In the genomic region with DNA sequence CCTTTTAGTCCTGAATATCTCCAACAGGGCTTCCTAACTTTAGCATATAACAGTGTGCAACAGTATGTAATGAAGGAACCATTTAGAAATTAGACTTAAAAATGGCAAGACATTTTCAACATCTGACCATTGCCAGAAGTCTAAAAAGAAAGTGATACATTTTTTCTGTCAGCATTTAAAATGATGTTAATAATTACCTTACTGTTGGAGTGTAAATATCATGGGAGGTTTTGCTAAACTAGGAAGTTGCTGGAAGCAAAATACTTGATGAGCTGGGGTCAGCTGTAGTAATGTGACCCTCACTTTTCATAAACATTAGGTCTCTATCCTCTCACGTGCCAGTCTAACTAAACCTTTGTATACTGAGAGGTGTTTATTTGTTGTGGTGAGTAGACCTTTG, we compare ENCODE assay signal across 18 cellular contexts.
DNase-seq lines count a peak whose midpoint lies in the region; ATAC-seq, FAIRE-seq and TF ChIP-seq lines count a peak whose summit lies in the region.
"Had no signal": no experiment of that assay in that cellular context is flagged by ENCODE, and none has a peak within 500 bp of the region (broad histone marks: within the 10 kb centered on the region; RNA-seq: fewer than 3 reads in every experiment).

No MANE protein-coding gene starts in this region.

- no peak overlapping the region for H3K4me3 Mint-ChIP-seq in nephron
- no peak overlapping the region for H3K4me3 Mint-ChIP-seq in activated CD4-positive, alpha-beta memory T cell treated with anti-CD3 and anti-CD28 coated beads for 36 hours
- H3K4me3 Mint-ChIP-seq: B cell; CD4-positive, alpha-beta T cell; GM23338 had no signal

- H3K79me2 ChIP-seq in GM12878 (ENCODE audit: control insufficient read depth, insufficient read depth, low read length), result no peaks in the 10 kb centered on the region

- no peak overlapping the region for H3K4me3 ChIP-seq in GM12878
- H3K4me3 ChIP-seq: GM23338 had no signal

- FAIRE-seq in GM12878 (lab: Jason Lieb, UNC), result no peak
- FAIRE-seq: A204.1, G401.6, GM12892, HepG2, HTR-8/SVneo had no signal

- BruUV-seq in GM12878 (replicated peaks; lab: Mats Ljungman, UMichigan), result no TSS peak

- RAD21 ChIA-PET in GM12878 (lab: Charles Lee; ENCODE audit: unreplicated experiment), result interaction anchor here (1.0 to 1.4 kb wide), 2 partner anchors 41 to 42 kb away, joined by 3 read pairs; no protein-coding TSS in a partner anchor

- no peak overlapping the region for H3K9ac ChIP-seq in GM12878 (ENCODE audit: control insufficient read depth, insufficient read depth, low read length)

- ATAC-seq in GM19025 (IDR thresholded peaks at IDR 0.05; ENCODE audit: low read depth, unreplicated experiment) (peak; percentile 56), GM12878 (peak; percentile 27; the same call in 1 of the 3 replicates), left lobe of liver (no peak)
- ATAC-seq: GM23338, HepG2 had no signal

- POLR2A ChIA-PET in GM12878 (lab: Charles Lee), result interaction anchor here (1.0 to 1.6 kb wide), 3 partner anchors 12 to 27 kb away, joined by 3 to 4 read pairs (median 3); no protein-coding TSS in a partner anchor
- POLR2A ChIA-PET in activated CD4-positive, alpha-beta memory T cell treated with anti-CD3 and anti-CD28 coated beads for 36 hours (lab: Charles Lee), result no interaction called here

- SMC1A ChIA-PET in GM12878 (lab: Charles Lee; ENCODE audit: uncharacterized antibody, unreplicated experiment), result interaction anchor here (0.7 to 2.8 kb wide), 9 partner anchors 10 to 42 kb away, joined by 3 to 15 read pairs (median 4); no protein-coding TSS in a partner anchor

- in situ Hi-C loops in GM12878 (cut with MboI), result no loop called here

- peaks cover 16% of the 10 kb centered on the region for H3K36me3 Mint-ChIP-seq in nephron (ENCODE audit: low read depth)
- no peaks in the 10 kb centered on the region for H3K36me3 Mint-ChIP-seq in activated CD4-positive, alpha-beta memory T cell treated with anti-CD3 and anti-CD28 coated beads for 36 hours

- CTCF ChIA-PET in GM12878 (lab: Yijun Ruan, JAX), result interaction anchor here (0.9 to 2.1 kb wide), 2 partner anchors 29 to 41 kb away, joined by 3 to 7 read pairs; no protein-coding TSS in a partner anchor
- CTCF ChIA-PET in activated CD4-positive, alpha-beta memory T cell treated with anti-CD3 and anti-CD28 coated beads for 36 hours (lab: Charles Lee), result no interaction called here

- peaks cover 33% of the 10 kb centered on the region for H3K4me1 Mint-ChIP-seq in nephron
- no peaks in the 10 kb centered on the region for H3K4me1 Mint-ChIP-seq in activated CD4-positive, alpha-beta memory T cell treated with anti-CD3 and anti-CD28 coated beads for 36 hours (ENCODE audit: low read depth)
- H3K4me1 Mint-ChIP-seq: B cell, GM23338 had no signal

- H3K4me2 ChIP-seq in GM12878 (ENCODE audit: control insufficient read depth, insufficient read depth), result no peak overlapping the region
- H3K4me2 ChIP-seq: GM23338 had no signal

- H3K9me3 ChIP-seq in GM12878 (replicated peaks; ENCODE audit: control insufficient read depth, insufficient read depth, low read length), result peaks cover 2% of the 10 kb centered on the region; the same call in 2 of the 3 replicates

- H3K4me1 ChIP-seq in GM12878 (ENCODE audit: control insufficient read depth, insufficient read depth, low read length), result no peaks in the 10 kb centered on the region

- no peak for TF ChIP-seq POLR2A in GM12878 (IDR thresholded peaks at IDR 0.05; ENCODE audit: low read depth, low read length)

- H3K27me3 Mint-ChIP-seq in nephron (ENCODE audit: low read depth), result peaks cover 4% of the 10 kb centered on the region
- H3K27me3 Mint-ChIP-seq in activated CD4-positive, alpha-beta memory T cell treated with anti-CD3 and anti-CD28 coated beads for 36 hours, result no peaks in the 10 kb centered on the region
- H3K27me3 Mint-ChIP-seq: CD4-positive, alpha-beta T cell had no signal

- no peaks in the 10 kb centered on the region for H3K9me3 Mint-ChIP-seq in nephron
- peaks cover 7% of the 10 kb centered on the region for H3K9me3 Mint-ChIP-seq in activated CD4-positive, alpha-beta memory T cell treated with anti-CD3 and anti-CD28 coated beads for 36 hours
- H3K9me3 Mint-ChIP-seq: CD4-positive, alpha-beta T cell; GM23338 had no signal

- intact Hi-C loops in GM12878 (cut with micrococcal nuclease; ENCODE audit: unreplicated experiment), result no loop called here
- intact Hi-C loops in activated CD4-positive, alpha-beta memory T cell treated with anti-CD3 and anti-CD28 coated beads for 36 hours (cut with micrococcal nuclease), result no loop called here

- H3K27ac ChIP-seq in GM12878 (ENCODE audit: control insufficient read depth, insufficient read depth), result no peak overlapping the region

- DNase-seq in GM12878 (ENCODE audit: low read depth, low spot score), result no peak
- DNase-seq in effector CD8-positive, alpha-beta T cell (lab: John Stamatoyannopoulos, UW), result no peak
- no peak for DNase-seq in left lobe of liver (ENCODE audit: low spot score)
- no peak for DNase-seq in activated CD4-positive, alpha-beta memory T cell treated with anti-CD3 and anti-CD28 coated beads for 36 hours
- no peak for DNase-seq in EL
- DNase-seq: C1 segment of cervical spinal cord; CD4-positive, alpha-beta T cell; DMS79; H7 had no signal

- H3K27me3 ChIP-seq in GM12878 (replicated peaks in 1 of 2; ENCODE audit: control insufficient read depth in 2 of 2, insufficient read depth in 2 of 2, low read length in 1 of 2), result no peaks in the 10 kb centered on the region

- no peak for TF ChIP-seq CTCF in GM12878 (IDR thresholded peaks at IDR 0.05 in 2 of 3, conservative IDR thresholded peaks at IDR 0.05 in 1 of 3; ENCODE audit: control insufficient read depth in 2 of 3, extremely low read depth in 1 of 3, insufficient read depth in 1 of 3, low read depth in 3 of 3, low read length in 3 of 3)
- TF ChIP-seq CTCF in nephron (IDR thresholded peaks at IDR 0.05; ENCODE audit: unreplicated experiment in 3 of 3), result no peak

- no peak for TF ChIP-seq EP300 in GM12878 (IDR thresholded peaks at IDR 0.05; ENCODE audit: borderline replicate concordance in 1 of 2, control insufficient read depth in 1 of 2, low read depth in 2 of 2, low read length in 2 of 2)

- WGBS in GM12878 (ENCODE audit: insufficient coverage, insufficient replicate concordance, low lambda C conversion rate, missing lambda C conversion rate), result 76% methylated on average over 1 of the region's 1 CpG

- H2AFZ ChIP-seq in GM12878 (ENCODE audit: control insufficient read depth, low read depth, low read length), result no peak overlapping the region
- H2AFZ ChIP-seq: GM23338 had no signal

- peaks cover 0 to 2% of the 10 kb centered on the region in 2 experiments; a peak in 1 of 4 replicates for H3K36me3 ChIP-seq in GM12878 (ENCODE audit: control insufficient read depth in 2 of 2, insufficient read depth in 2 of 2, low read length in 1 of 2)

- H3K27ac Mint-ChIP-seq in nephron, result peak overlapping the region in 2 of 3 experiments; percentile 3
- H3K27ac Mint-ChIP-seq in activated CD4-positive, alpha-beta memory T cell treated with anti-CD3 and anti-CD28 coated beads for 36 hours, result no peak overlapping the region
- H3K27ac Mint-ChIP-seq: B cell; CD4-positive, alpha-beta T cell; GM23338 had no signal

- no peaks in the 10 kb centered on the region for H4K20me1 ChIP-seq in GM12878 (ENCODE audit: control insufficient read depth, insufficient read depth)

- TF ChIP-seq RAD21 in GM12878 (IDR thresholded peaks at IDR 0.05; ENCODE audit: insufficient read depth, low read depth, low read length), result no peak

TF ChIP-seq in GM12878, 131 proteins besides CTCF, POLR2A, EP300 and RAD21 (continues in another document):
- TF ChIP-seq, protein P1, sequence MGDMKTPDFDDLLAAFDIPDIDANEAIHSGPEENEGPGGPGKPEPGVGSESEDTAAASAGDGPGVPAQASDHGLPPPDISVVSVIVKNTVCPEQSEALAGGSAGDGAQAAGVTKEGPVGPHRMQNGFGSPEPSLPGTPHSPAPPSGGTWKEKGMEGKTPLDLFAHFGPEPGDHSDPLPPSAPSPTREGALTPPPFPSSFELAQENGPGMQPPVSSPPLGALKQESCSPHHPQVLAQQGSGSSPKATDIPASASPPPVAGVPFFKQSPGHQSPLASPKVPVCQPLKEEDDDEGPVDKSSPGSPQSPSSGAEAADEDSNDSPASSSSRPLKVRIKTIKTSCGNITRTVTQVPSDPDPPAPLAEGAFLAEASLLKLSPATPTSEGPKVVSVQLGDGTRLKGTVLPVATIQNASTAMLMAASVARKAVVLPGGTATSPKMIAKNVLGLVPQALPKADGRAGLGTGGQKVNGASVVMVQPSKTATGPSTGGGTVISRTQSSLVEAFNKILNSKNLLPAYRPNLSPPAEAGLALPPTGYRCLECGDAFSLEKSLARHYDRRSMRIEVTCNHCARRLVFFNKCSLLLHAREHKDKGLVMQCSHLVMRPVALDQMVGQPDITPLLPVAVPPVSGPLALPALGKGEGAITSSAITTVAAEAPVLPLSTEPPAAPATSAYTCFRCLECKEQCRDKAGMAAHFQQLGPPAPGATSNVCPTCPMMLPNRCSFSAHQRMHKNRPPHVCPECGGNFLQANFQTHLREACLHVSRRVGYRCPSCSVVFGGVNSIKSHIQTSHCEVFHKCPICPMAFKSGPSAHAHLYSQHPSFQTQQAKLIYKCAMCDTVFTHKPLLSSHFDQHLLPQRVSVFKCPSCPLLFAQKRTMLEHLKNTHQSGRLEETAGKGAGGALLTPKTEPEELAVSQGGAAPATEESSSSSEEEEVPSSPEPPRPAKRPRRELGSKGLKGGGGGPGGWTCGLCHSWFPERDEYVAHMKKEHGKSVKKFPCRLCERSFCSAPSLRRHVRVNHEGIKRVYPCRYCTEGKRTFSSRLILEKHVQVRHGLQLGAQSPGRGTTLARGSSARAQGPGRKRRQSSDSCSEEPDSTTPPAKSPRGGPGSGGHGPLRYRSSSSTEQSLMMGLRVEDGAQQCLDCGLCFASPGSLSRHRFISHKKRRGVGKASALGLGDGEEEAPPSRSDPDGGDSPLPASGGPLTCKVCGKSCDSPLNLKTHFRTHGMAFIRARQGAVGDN (IDR thresholded peaks at IDR 0.05), result peak; percentile 28; the same call in 1 of the 2 replicates
- TF ChIP-seq HDAC2 (IDR thresholded peaks at IDR 0.05), result no peak
- no peak for TF ChIP-seq TAF1 (IDR thresholded peaks at IDR 0.05; ENCODE audit: borderline replicate concordance, low read depth, low read length)
- no peak for TF ChIP-seq TBL1XR1 (IDR thresholded peaks at IDR 0.05; ENCODE audit: low read depth, low read length)
- TF ChIP-seq YBX1 (IDR thresholded peaks at IDR 0.05), result no peak
